In genomic region chr3:101070260-101071121, GRCh38 we compare ENCODE assay signal across 8 cellular contexts.
DNase-seq lines count a peak whose midpoint lies in the region; ATAC-seq and TF ChIP-seq lines count a peak whose summit lies in the region.

No MANE protein-coding gene starts in this region.

- peak; percentile 75 for DNase-seq in GM12865 (ENCODE audit: low read depth)
- DNase-seq in HFF-Myc (ENCODE audit: extremely low read depth, low read depth), result no peak
- DNase-seq in NCI-H526 (lab: John Stamatoyannopoulos, UW), result peak; percentile 19 to 64
- peak; percentile 7 to 22 (median 9) for DNase-seq in activated CD8-positive, alpha-beta memory T cell treated with anti-CD3 and anti-CD28 coated beads for 48 hours (ENCODE audit: low read depth in 2 of 3, low spot score in 2 of 3)
- no peak for DNase-seq in epithelial cell of proximal tubule (ENCODE audit: low read depth)
- peak; percentile 30 for DNase-seq in omental fat pad (ENCODE audit: low spot score)
- no peak for DNase-seq in DMS79 treated with DMSO at 0.1 percent for 48 hours (lab: John Stamatoyannopoulos, UW)
- no peak for DNase-seq in NCI-H2227 treated with DMSO at 0.1 percent for 48 hours (lab: John Stamatoyannopoulos, UW)

- ATAC-seq in omental fat pad (ENCODE audit: low FRiP score), result no peak

- TF ChIP-seq CTCF in GM12865 (IDR thresholded peaks at IDR 0.05; ENCODE audit: insufficient read depth, low read depth, low read length, missing control alignments) (peak; percentile 90), HFF-Myc (IDR thresholded peaks at IDR 0.05; ENCODE audit: low read depth, low read length, missing control alignments) (peak; percentile 70), epithelial cell of proximal tubule (conservative IDR thresholded peaks at IDR 0.05; ENCODE audit: low read depth, low read length) (peak; percentile 80), omental fat pad (IDR thresholded peaks at IDR 0.05) (no peak)

- H3K4me3 ChIP-seq in GM12865 (ENCODE audit: low read depth, low read length) (no peak overlapping the region), HFF-Myc (replicated peaks; ENCODE audit: low read depth, low read length) (no peak overlapping the region), epithelial cell of proximal tubule (ENCODE audit: low read depth, low read length) (no peak overlapping the region)

Comparison
In these comparisons a context has a peak if more than half of its experiments do, and no peak if none do; other contexts are left out.
1. DNase-seq: peak in GM12865 (single experiment), NCI-H526 (2 of 2), activated CD8-positive, alpha-beta memory T cell treated with anti-CD3 and anti-CD28 coated beads for 48 hours (3 of 3) and omental fat pad (single experiment); none in HFF-Myc (single experiment), epithelial cell of proximal tubule (single experiment), DMS79 treated with DMSO at 0.1 percent for 48 hours (single experiment) and NCI-H2227 treated with DMSO at 0.1 percent for 48 hours (single experiment).
2. CTCF ChIP-seq: peak in GM12865 (single experiment), HFF-Myc (single experiment) and epithelial cell of proximal tubule (single experiment); none in omental fat pad (0 of 3).